9 cellular contexts compared by ENCODE assay signal in the genomic region with DNA sequence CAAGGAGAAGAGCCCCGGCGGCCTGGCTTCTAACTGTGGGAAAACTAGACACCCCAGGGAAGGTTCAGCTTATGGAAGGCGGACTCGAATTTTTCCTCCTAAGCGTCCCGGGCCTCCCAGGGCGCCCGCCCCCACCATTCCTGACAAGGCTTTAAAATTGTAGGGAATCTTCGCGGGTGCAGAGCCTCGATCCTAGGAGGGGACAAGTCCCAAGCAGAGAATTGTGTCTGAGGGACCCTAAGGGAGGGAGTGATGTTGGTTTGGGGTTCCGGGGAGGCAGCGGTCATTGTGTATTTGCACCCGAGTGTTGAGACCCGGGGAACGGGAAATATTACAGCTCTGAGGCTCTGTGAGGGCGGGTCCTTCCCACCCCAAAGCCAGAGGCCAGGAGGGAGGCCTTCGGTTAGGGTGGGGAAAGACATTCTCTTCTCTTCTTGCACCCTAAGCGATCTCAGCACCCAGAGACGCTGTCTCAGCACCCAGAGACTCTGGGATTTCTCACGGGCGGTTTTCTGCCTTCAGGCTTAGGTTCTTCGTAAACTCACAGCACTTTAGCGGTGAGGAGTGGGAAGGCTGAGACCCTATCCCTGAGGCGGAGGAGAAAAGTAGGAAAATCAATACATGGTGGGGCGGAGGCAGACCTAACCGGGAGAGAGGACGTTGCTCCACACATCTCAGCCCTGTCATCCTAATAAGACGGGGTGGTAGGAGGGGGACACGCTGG. TPM values are rescaled to one million over a fixed set of nuclear protein-coding genes. Genes with fewer than 3 reads are reported as not detected.
DNase-seq lines count a peak whose midpoint lies in the region; ATAC-seq, FAIRE-seq and TF ChIP-seq lines count a peak whose summit lies in the region.
"Had no signal": no experiment of that assay in that cellular context is flagged by ENCODE, and none has a peak within 500 bp of the region (broad histone marks: within the 10 kb centered on the region; RNA-seq: fewer than 3 reads in every experiment).

No MANE protein-coding gene starts in this region.

- H3K36me3 Mint-ChIP-seq in activated CD4-positive, alpha-beta T cell treated with anti-CD3 and anti-CD28 coated beads, Interleukin-2, amount 10 ng/mL, durations not matched to agents 7 days and 5 days (ENCODE audit: low read depth), result peaks cover 7% of the 10 kb centered on the region
- H3K36me3 Mint-ChIP-seq in activated T-helper 17 cell treated with anti-CD3 and anti-CD28 coated beads, Interleukin-2, amount 50 U/mL, for 72 hours (ENCODE audit: low read depth), result peaks cover 15% of the 10 kb centered on the region

- TF ChIP-seq POLR2A in body of pancreas (IDR thresholded peaks at IDR 0.05), result no peak

- no peak for DNase-seq in activated CD4-positive, alpha-beta T cell treated with anti-CD3 and anti-CD28 coated beads, Interleukin-2, amount 10 ng/mL, durations not matched to agents 7 days and 5 days
- no peak for DNase-seq in activated CD4-positive, alpha-beta T cell treated with anti-CD3 and anti-CD28 coated beads, Interleukin-2, amount 50 U/mL, for 48 hours
- no peak for DNase-seq in keratinocyte (ENCODE audit: low read depth, low spot score)
- DNase-seq in body of pancreas, result no peak
- DNase-seq in globus pallidus (ENCODE audit: low spot score), result no peak

- H3K4me1 ChIP-seq in keratinocyte (ENCODE audit: control insufficient read depth, extremely low read depth, insufficient read depth, low read length) (peaks cover 14% of the 10 kb centered on the region), subcutaneous abdominal adipose tissue (ENCODE audit: control insufficient read depth in 5 of 5, insufficient read depth in 5 of 5, low read length in 5 of 5) (peaks cover 2 to 43% (median 28%) of the 10 kb centered on the region in 5 donors), body of pancreas (peaks cover 37% of the 10 kb centered on the region)

- H3K9ac ChIP-seq in keratinocyte (ENCODE audit: control insufficient read depth, extremely low read depth, insufficient read depth, low read length), result no peak overlapping the region
- peak overlapping the region in 1 of 5 donors; percentile 19 for H3K9ac ChIP-seq in subcutaneous abdominal adipose tissue (ENCODE audit: low read length in 5 of 5)

- no peaks in the 10 kb centered on the region for H3K9me3 Mint-ChIP-seq in activated CD4-positive, alpha-beta T cell treated with anti-CD3 and anti-CD28 coated beads, Interleukin-2, amount 10 ng/mL, durations not matched to agents 7 days and 5 days
- H3K9me3 Mint-ChIP-seq in activated T-helper 17 cell treated with anti-CD3 and anti-CD28 coated beads, Interleukin-2, amount 50 U/mL, for 72 hours, result no peaks in the 10 kb centered on the region

- H3K27me3 ChIP-seq in keratinocyte (ENCODE audit: control insufficient read depth, extremely low read depth, insufficient read depth, low read length) (peaks cover 58% of the 10 kb centered on the region), subcutaneous abdominal adipose tissue (ENCODE audit: control insufficient read depth in 5 of 5, insufficient read depth in 4 of 5, low read length in 5 of 5) (peaks cover 6 to 36% (median 22%) of the 10 kb centered on the region in 5 donors), body of pancreas (peaks cover 0 to 19% of the 10 kb centered on the region in 2 donors)

- peak overlapping the region; percentile 13 for H2AFZ ChIP-seq in keratinocyte (ENCODE audit: control insufficient read depth, low read length)

- dilution Hi-C loops in keratinocyte (cut with MboI; ENCODE audit: extremely low pct_ligation_motif_present, low sequenced_read_pairs), result loop anchor here (25.0 kb wide), 1 partner anchor 511 kb away; no protein-coding TSS in a partner anchor

- H3K4me2 ChIP-seq in keratinocyte (ENCODE audit: control insufficient read depth, extremely low read depth, insufficient read depth, low read depth, low read length), result peak overlapping the region; percentile 45

- intact Hi-C loops in body of pancreas (cut with DNase I), result no loop called here

- H3K79me2 ChIP-seq in keratinocyte (ENCODE audit: control insufficient read depth, insufficient read depth, low read length), result peaks cover 9% of the 10 kb centered on the region

- FAIRE-seq in keratinocyte (lab: Jason Lieb, UNC), result peak; percentile 44
- FAIRE-seq: RCC 7860 had no signal

- peak overlapping the region in 2 of 3 experiments; percentile 30 to 50 for H3K4me3 ChIP-seq in keratinocyte (ENCODE audit: control insufficient read depth in 2 of 3, extremely low read depth in 1 of 3, insufficient read depth in 2 of 3, low read depth in 1 of 3, low read length in 3 of 3)
- peak overlapping the region in 3 of 5 donors; percentile 22 to 54 (median 36) for H3K4me3 ChIP-seq in subcutaneous abdominal adipose tissue (ENCODE audit: low read depth in 1 of 5, low read length in 5 of 5)
- no peak overlapping the region for H3K4me3 ChIP-seq in body of pancreas

- peak overlapping the region; percentile 5 for H3K27ac Mint-ChIP-seq in activated CD4-positive, alpha-beta T cell treated with anti-CD3 and anti-CD28 coated beads, Interleukin-2, amount 10 ng/mL, durations not matched to agents 7 days and 5 days
- H3K27ac Mint-ChIP-seq in activated T-helper 17 cell treated with anti-CD3 and anti-CD28 coated beads, Interleukin-2, amount 50 U/mL, for 72 hours, result no peak overlapping the region

- POLR2A ChIA-PET in activated CD4-positive, alpha-beta T cell treated with anti-CD3 and anti-CD28 coated beads, Interleukin-2, amount 10 ng/mL, durations not matched to agents 7 days and 5 days (lab: Charles Lee), result no interaction called here

- H3K9me1 ChIP-seq in keratinocyte (ENCODE audit: control insufficient read depth, extremely low read depth, insufficient read depth, low read length), result no peaks in the 10 kb centered on the region

- ATAC-seq in activated T-helper 17 cell treated with anti-CD3 and anti-CD28 coated beads, Interleukin-2, amount 50 U/mL, for 72 hours (replicated peaks), result no peak
- no peak for ATAC-seq in HG02678 (IDR thresholded peaks at IDR 0.05; ENCODE audit: unreplicated experiment)
- no peak for ATAC-seq in body of pancreas

- H3K4me3 Mint-ChIP-seq in activated CD4-positive, alpha-beta T cell treated with anti-CD3 and anti-CD28 coated beads, Interleukin-2, amount 10 ng/mL, durations not matched to agents 7 days and 5 days, result peak overlapping the region; percentile 44
- H3K4me3 Mint-ChIP-seq in activated T-helper 17 cell treated with anti-CD3 and anti-CD28 coated beads, Interleukin-2, amount 50 U/mL, for 72 hours, result peak overlapping the region; percentile 43

- WGBS in body of pancreas, 2 donors, result 9 to 11% methylated on average over 28 to 30 of the region's 30 CpGs

- TF ChIP-seq CTCF in keratinocyte (optimal IDR thresholded peaks at IDR 0.05 in 1 of 3, IDR thresholded peaks at IDR 0.05 in 1 of 3, conservative IDR thresholded peaks at IDR 0.05 in 1 of 3; ENCODE audit: extremely low read depth in 1 of 3, insufficient read depth in 2 of 3, low read length in 3 of 3) (no peak), body of pancreas (IDR thresholded peaks at IDR 0.05) (no peak)

- H3K27ac ChIP-seq in keratinocyte (ENCODE audit: control insufficient read depth, insufficient read depth, low read length), result no peak overlapping the region
- no peak overlapping the region for H3K27ac ChIP-seq in subcutaneous abdominal adipose tissue (ENCODE audit: low read depth, low read length)
- no peak overlapping the region for H3K27ac ChIP-seq in body of pancreas

- H4K20me1 ChIP-seq in keratinocyte (ENCODE audit: control insufficient read depth, extremely low read depth, insufficient read depth, low read length), result no peaks in the 10 kb centered on the region

- CTCF ChIA-PET in activated CD4-positive, alpha-beta T cell treated with anti-CD3 and anti-CD28 coated beads, Interleukin-2, amount 10 ng/mL, durations not matched to agents 7 days and 5 days (lab: Charles Lee), result interaction anchor here (0.5 to 1.2 kb wide), 4 partner anchors 9 to 542 kb away, joined by 3 to 7 read pairs (median 4); no protein-coding TSS in a partner anchor

- peaks cover 63% of the 10 kb centered on the region for H3K27me3 Mint-ChIP-seq in activated CD4-positive, alpha-beta T cell treated with anti-CD3 and anti-CD28 coated beads, Interleukin-2, amount 10 ng/mL, durations not matched to agents 7 days and 5 days
- peaks cover 48% of the 10 kb centered on the region for H3K27me3 Mint-ChIP-seq in activated T-helper 17 cell treated with anti-CD3 and anti-CD28 coated beads, Interleukin-2, amount 50 U/mL, for 72 hours

- peaks cover 32% of the 10 kb centered on the region for H3K4me1 Mint-ChIP-seq in activated CD4-positive, alpha-beta T cell treated with anti-CD3 and anti-CD28 coated beads, Interleukin-2, amount 10 ng/mL, durations not matched to agents 7 days and 5 days
- H3K4me1 Mint-ChIP-seq in activated T-helper 17 cell treated with anti-CD3 and anti-CD28 coated beads, Interleukin-2, amount 50 U/mL, for 72 hours, result peaks cover 10% of the 10 kb centered on the region

- H3K9me3 ChIP-seq in keratinocyte (ENCODE audit: control insufficient read depth, low read depth, low read length) (no peaks in the 10 kb centered on the region), subcutaneous abdominal adipose tissue (ENCODE audit: control insufficient read depth in 5 of 5, low read length in 5 of 5) (no peaks in the 10 kb centered on the region), body of pancreas (no peaks in the 10 kb centered on the region)

- H3K36me3 ChIP-seq in keratinocyte (ENCODE audit: control insufficient read depth in 2 of 2, extremely low read depth in 1 of 2, insufficient read depth in 2 of 2, low read length in 2 of 2), result no peaks in the 10 kb centered on the region
- peaks cover 0 to 12% (median 0%) of the 10 kb centered on the region in 5 donors for H3K36me3 ChIP-seq in subcutaneous abdominal adipose tissue (ENCODE audit: control insufficient read depth in 5 of 5, insufficient read depth in 5 of 5, low read length in 5 of 5)
- H3K36me3 ChIP-seq in body of pancreas (replicated peaks in 1 of 2; ENCODE audit: insufficient read depth in 1 of 2, low read depth in 2 of 2), result no peaks in the 10 kb centered on the region

RNA-seq across cellular contexts. Expression of a gene that starts 7.6 kb away (rescaled TPM):
- total RNA-seq in activated CD4-positive, alpha-beta T cell treated with anti-CD3 and anti-CD28 coated beads, Interleukin-2, amount 10 ng/mL, durations not matched to agents 7 days and 5 days, result not detected
- not detected for total RNA-seq in activated T-helper 17 cell treated with anti-CD3 and anti-CD28 coated beads, Interleukin-2, amount 50 U/mL, for 72 hours
- 0.09 to 0.20 TPM (median 0.14 TPM) in 3 replicates for polyA plus RNA-seq in keratinocyte
- not detected for polyA plus RNA-seq in keratinocyte (2011; ENCODE audit: low read depth)
- polyA plus RNA-seq in keratinocyte (2011; cell fraction: cytosol; rRNA removed), result 0.05 and 0.32 TPM in 2 replicates
- 0.41 and 0.48 TPM in 2 replicates for polyA plus RNA-seq in keratinocyte (2011; cell fraction: nucleus; rRNA removed)
- polyA plus RNA-seq in keratinocyte (2012; ENCODE audit: low replicate concordance), result 0.13 and 0.29 TPM in 2 replicates
- polyA minus RNA-seq in keratinocyte, result 0.19 to 0.30 TPM in 2 of 3 replicates, not detected in the other
- polyA minus RNA-seq in keratinocyte (2011; cell fraction: cytosol; rRNA and poly(A)+ RNA removed), result not detected
- polyA minus RNA-seq in keratinocyte (2011; cell fraction: nucleus; rRNA and poly(A)+ RNA removed), result 0.32 and 0.54 TPM in 2 replicates
- 1 to 10 TPM; 2.1 to 5.3 TPM for total RNA-seq in body of pancreas

Comparison
In these comparisons a context has a peak if more than half of its experiments do, and no peak if none do; other contexts are left out.
1. H3K4me3 ChIP-seq: peak in keratinocyte (2 of 3) and subcutaneous abdominal adipose tissue (3 of 5); none in body of pancreas (0 of 2).